25 cellular contexts compared by ENCODE assay signal in genomic region chr13:63345835-63346234, GRCh38.
"Had no signal": no experiment of that assay in that cellular context is flagged by ENCODE, and none has a peak within 500 bp of the region (broad histone marks: within the 10 kb centered on the region; RNA-seq: fewer than 3 reads in every experiment).

No MANE protein-coding gene starts in this region.

- H3K36me3 ChIP-seq: gastrocnemius medialis, heart right ventricle, lower lobe of right lung, sigmoid colon, tibial artery had no signal

- H3K4me1 ChIP-seq: gastrocnemius medialis, heart right ventricle, lower lobe of right lung, psoas muscle, sigmoid colon, testis, tibial artery had no signal

- DNase-seq: cortex of kidney; effector memory CD8-positive, alpha-beta T cell; foreskin fibroblast; gastrocnemius medialis; heart right ventricle; hippocampal formation; immature natural killer cell; islet precursor cell; kidney glomerular epithelial cell; left colon; left ventricle myocardium superior; lower lobe of right lung; naive thymus-derived CD8-positive, alpha-beta T cell; nephron progenitor cell; nucleus accumbens; psoas muscle; right cardiac atrium; sigmoid colon; stimulated activated CD4-positive, alpha-beta T cell treated with anti-CD3 and anti-CD28 coated beads, Interleukin-2, amount 100 ng/mL, for 24 hours; stimulated activated CD4-positive, alpha-beta T cell treated with anti-CD3 and anti-CD28 coated beads, Interleukin-4, amount 100 ng/mL, for 24 hours; stimulated activated naive CD8-positive, alpha-beta T cell treated with anti-CD3 and anti-CD28 coated beads, Interleukin-15, Interleukin-2, amounts not matched to agents 100 U/mL and 50 U/mL, for 24 hours; substantia nigra; testis; tibial artery had no signal

- ATAC-seq: effector memory CD8-positive, alpha-beta T cell; gastrocnemius medialis; heart right ventricle; left colon; left ventricle myocardium superior; lower lobe of right lung; naive thymus-derived CD8-positive, alpha-beta T cell; psoas muscle; right cardiac atrium; stimulated activated effector memory CD8-positive, alpha-beta T cell treated with anti-CD3 and anti-CD28 coated beads, Interleukin-12 subunit alpha, Interleukin-12 subunit beta, amount 100 ng/mL, for 72 hours; stimulated activated naive CD8-positive, alpha-beta T cell treated with anti-CD3 and anti-CD28 coated beads, Interleukin-15, Interleukin-2, amounts not matched to agents 100 U/mL and 50 U/mL, for 24 hours had no signal

- H3K4me3 ChIP-seq: gastrocnemius medialis, heart right ventricle, lower lobe of right lung, psoas muscle, sigmoid colon, testis, tibial artery had no signal

- H3K9me3 ChIP-seq: gastrocnemius medialis, lower lobe of right lung, psoas muscle, sigmoid colon, testis, tibial artery had no signal

- H3K27me3 ChIP-seq: gastrocnemius medialis, heart right ventricle, sigmoid colon, testis, tibial artery had no signal

- H3K27ac ChIP-seq: gastrocnemius medialis, heart right ventricle, lower lobe of right lung, psoas muscle, sigmoid colon, testis, tibial artery had no signal
